ENCODE assay signal across 25 cellular contexts in the genomic region with DNA sequence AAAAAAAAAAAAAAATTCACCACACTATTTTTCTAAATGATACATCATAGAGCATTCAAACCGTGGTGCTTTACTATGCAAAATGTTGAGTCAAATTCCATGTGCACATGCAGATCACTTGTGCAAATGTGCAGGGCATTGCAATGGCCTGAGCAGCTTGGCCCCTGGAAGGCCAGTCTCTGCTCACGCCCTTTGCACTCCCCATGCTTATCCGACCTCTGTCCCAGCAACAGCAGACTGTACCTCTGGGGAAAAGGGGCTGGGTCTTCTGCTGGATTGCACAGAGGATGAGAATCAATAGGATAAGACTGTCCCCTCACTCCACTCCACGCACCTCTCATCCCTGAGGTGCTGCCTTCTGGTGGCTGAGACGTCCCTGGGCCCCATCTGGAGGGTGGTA.
"Had no signal": no experiment of that assay in that cellular context is flagged by ENCODE, and none has a peak within 500 bp of the region (broad histone marks: within the 10 kb centered on the region; RNA-seq: fewer than 3 reads in every experiment).

No MANE protein-coding gene starts in this region.

- H3K4me3 Mint-ChIP-seq: dendritic cell treated with granulocyte-macrophage colony-stimulating factor and Interleukin-4, amounts not matched to agents 40 ng/mL and 50 ng/mL, for 4 days; effector memory CD8-positive, alpha-beta T cell; endodermal cell; mesothelial cell of epicardium; naive B cell had no signal

- ATAC-seq: effector memory CD8-positive, alpha-beta T cell; esophagus mucosa; gastrocnemius medialis; left lung; left ventricle myocardium superior; lower lobe of right lung; mucosa of descending colon had no signal

- H3K27me3 ChIP-seq: colonic mucosa, esophagus squamous epithelium, gastrocnemius medialis, heart right ventricle, left lung had no signal

- H3K27me3 Mint-ChIP-seq: dendritic cell treated with granulocyte-macrophage colony-stimulating factor and Interleukin-4, amounts not matched to agents 40 ng/mL and 50 ng/mL, for 4 days; effector memory CD8-positive, alpha-beta T cell; naive B cell had no signal

- H3K4me3 ChIP-seq: colonic mucosa, esophagus squamous epithelium, gastrocnemius medialis, heart right ventricle, left lung, lower lobe of right lung, mucosa of descending colon had no signal

- H3K9me3 ChIP-seq: colonic mucosa, esophagus squamous epithelium, gastrocnemius medialis, heart right ventricle, left lung, lower lobe of right lung, mucosa of descending colon had no signal

- H3K27ac ChIP-seq: colonic mucosa, epithelial cell of prostate, esophagus squamous epithelium, gastrocnemius medialis, heart right ventricle, left lung, lower lobe of right lung had no signal

- H3K4me1 ChIP-seq: colonic mucosa, esophagus squamous epithelium, gastrocnemius medialis, left lung, lower lobe of right lung had no signal

- H3K9me3 Mint-ChIP-seq: dendritic cell treated with granulocyte-macrophage colony-stimulating factor and Interleukin-4, amounts not matched to agents 40 ng/mL and 50 ng/mL, for 4 days; effector memory CD8-positive, alpha-beta T cell; mesothelial cell of epicardium; naive B cell had no signal

- DNase-seq: colonic mucosa; cortex of kidney; effector CD8-positive, alpha-beta T cell; effector memory CD8-positive, alpha-beta T cell; endodermal cell; erythroblast; esophagus squamous epithelium; foreskin fibroblast; foreskin melanocyte; gastrocnemius medialis; glutamatergic neuron; head of caudate nucleus; heart right ventricle; hippocampal formation; left cardiac atrium; left lung; left ventricle myocardium superior; lower lobe of right lung; mesenchymal stem cell; mucosa of descending colon; naive B cell had no signal

- H3K27ac Mint-ChIP-seq: dendritic cell treated with granulocyte-macrophage colony-stimulating factor and Interleukin-4, amounts not matched to agents 40 ng/mL and 50 ng/mL, for 4 days; effector memory CD8-positive, alpha-beta T cell; endodermal cell; mesothelial cell of epicardium; naive B cell had no signal
